In the genomic region with DNA sequence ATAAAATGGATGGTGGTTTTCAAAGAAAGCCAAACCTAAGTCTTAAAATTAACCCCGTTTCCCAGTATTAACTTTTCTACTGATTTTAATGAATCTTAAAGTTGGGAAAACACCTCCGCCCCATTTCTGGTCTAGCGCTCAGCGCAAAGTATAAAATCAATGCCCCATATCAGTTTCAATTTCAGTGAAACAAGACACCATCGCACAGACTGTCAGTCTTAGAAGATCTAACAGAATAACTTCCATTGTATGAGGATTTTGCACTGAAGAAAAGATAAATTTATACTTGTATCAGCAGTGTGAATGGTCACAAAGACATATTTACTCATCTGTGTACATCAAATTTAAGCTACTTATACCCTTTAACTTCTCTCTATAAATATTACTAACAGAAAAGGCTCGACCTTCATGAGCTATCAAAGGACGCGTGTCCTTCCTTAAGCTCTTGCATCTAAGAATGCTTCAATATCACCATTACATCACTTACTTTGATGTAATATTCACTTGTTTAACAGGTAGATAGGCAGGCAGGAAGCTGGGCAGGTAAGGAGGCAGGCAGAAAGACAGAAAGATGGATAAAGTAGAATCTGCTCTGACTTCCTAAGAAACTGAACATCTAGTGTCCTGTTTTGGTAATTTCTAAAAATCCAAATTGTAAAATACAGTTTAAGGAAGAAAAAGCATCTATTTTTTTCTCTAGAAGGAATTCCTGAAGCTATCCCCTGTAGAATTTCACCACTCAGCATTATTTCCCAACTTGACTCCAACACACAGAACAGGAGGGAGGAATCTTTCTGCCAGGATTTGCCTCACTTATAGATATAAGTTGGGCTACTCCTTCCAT, we compare ENCODE assay signal across 1 cellular context.
TF ChIP-seq lines count a peak whose summit lies in the region.

No MANE protein-coding gene starts in this region.

TF ChIP-seq in IMR-90, 13 proteins besides CTCF, POLR2A, EP300 and RAD21:
- TF ChIP-seq, protein P1, sequence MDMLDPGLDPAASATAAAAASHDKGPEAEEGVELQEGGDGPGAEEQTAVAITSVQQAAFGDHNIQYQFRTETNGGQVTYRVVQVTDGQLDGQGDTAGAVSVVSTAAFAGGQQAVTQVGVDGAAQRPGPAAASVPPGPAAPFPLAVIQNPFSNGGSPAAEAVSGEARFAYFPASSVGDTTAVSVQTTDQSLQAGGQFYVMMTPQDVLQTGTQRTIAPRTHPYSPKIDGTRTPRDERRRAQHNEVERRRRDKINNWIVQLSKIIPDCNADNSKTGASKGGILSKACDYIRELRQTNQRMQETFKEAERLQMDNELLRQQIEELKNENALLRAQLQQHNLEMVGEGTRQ (IDR thresholded peaks at IDR 0.05; ENCODE audit: low read depth, low read length): no peak
- TF ChIP-seq MAFK (IDR thresholded peaks at IDR 0.05; ENCODE audit: low read depth, low read length): peak; percentile 88
